In genomic region chr7:5424689-5425506, GRCh38 we compare ENCODE assay signal across 8 cellular contexts. TPM values are rescaled to one million over a fixed set of nuclear protein-coding genes. Genes with fewer than 3 reads are reported as not detected.
DNase-seq lines count a peak whose midpoint lies in the region; FAIRE-seq and TF ChIP-seq lines count a peak whose summit lies in the region.

No MANE protein-coding gene starts in this region.

- H3K4me3 ChIP-seq in AG04450 (ENCODE audit: low read depth, low read length) (peak overlapping the region; percentile 86), Peyer's patch (peak overlapping the region; percentile 64 to 88 (median 70)), coronary artery (peak overlapping the region; percentile 96), lower leg skin (ENCODE audit: low read depth, poor library complexity, severe bottlenecking) (peak overlapping the region; percentile 88)

- in situ Hi-C loops in GM13976 (cut with MboI; ENCODE audit: low sequenced_read_pairs, unreplicated experiment) (no loop called here), GM13977 (cut with MboI; ENCODE audit: low pct_unique_long_range_greater_than_20kb, low sequenced_read_pairs, unreplicated experiment) (no loop called here)

- POLR2A ChIA-PET in AG04450 (lab: Yijun Ruan, JAX): interaction anchor here (0.6 to 1.5 kb wide), 8 partner anchors 7 to 354 kb away, joined by 3 to 12 read pairs (median 4); no protein-coding TSS in a partner anchor

- H3K4me1 ChIP-seq in Peyer's patch: peaks cover 0 to 66% (median 19%) of the 10 kb centered on the region in 4 donors

- H3K9me3 ChIP-seq in AG04450 (ENCODE audit: control insufficient read depth, insufficient read depth, low read length) (peaks cover 3% of the 10 kb centered on the region; the same call in 1 of the 2 replicates), Peyer's patch (no peaks in the 10 kb centered on the region)

- CTCF ChIA-PET in AG04450 (lab: Charles Lee): interaction anchor here (0.8 kb wide), 1 partner anchor 59 kb away, joined by 4 read pairs; no protein-coding TSS in a partner anchor

- intact Hi-C loops in lower leg skin (cut with DNase I; ENCODE audit: low total_unique reads): no loop called here

- no peak for FAIRE-seq in D721Med (lab: Jason Lieb, UNC)

- H3K27ac ChIP-seq in AG04450 (ENCODE audit: low read depth, low read length) (peak overlapping the region; percentile 97), Peyer's patch (peak overlapping the region; percentile 80 to 98 (median 96)), coronary artery (peak overlapping the region; percentile 96 to 100)

- TF ChIP-seq POLR2A in Peyer's patch (IDR thresholded peaks at IDR 0.05) (peak; percentile 41 to 66), lower leg skin (IDR thresholded peaks at IDR 0.05) (no peak)

- TF ChIP-seq CTCF in AG04450 (IDR thresholded peaks at IDR 0.05; ENCODE audit: low read depth, low read length) (no peak), GM13976 (IDR thresholded peaks at IDR 0.05; ENCODE audit: borderline replicate concordance, control extremely low read depth, extremely low read depth, insufficient read depth, missing control alignments) (no peak), Peyer's patch (IDR thresholded peaks at IDR 0.05) (no peak), coronary artery (IDR thresholded peaks at IDR 0.05) (no peak), lower leg skin (IDR thresholded peaks at IDR 0.05) (no peak), GM13977 (IDR thresholded peaks at IDR 0.05; ENCODE audit: extremely low read depth, insufficient read depth, missing control alignments) (no peak), D721Med (IDR thresholded peaks at IDR 0.05; ENCODE audit: insufficient read depth, missing control alignments) (no peak)

- no peaks in the 10 kb centered on the region for H3K36me3 ChIP-seq in Peyer's patch

- H3K27me3 ChIP-seq in AG04450 (ENCODE audit: control insufficient read depth, insufficient read depth, low read length) (no peaks in the 10 kb centered on the region), Peyer's patch (no peaks in the 10 kb centered on the region)

- no peak for DNase-seq in AG04450 (ENCODE audit: low read depth, low spot score)
- peak; percentile 37 for DNase-seq in GM13976 (ENCODE audit: low spot score)
- DNase-seq in Peyer's patch: peak in 2 of 3 donors; percentile 74 to 76
- no peak for DNase-seq in coronary artery (ENCODE audit: low spot score)
- peak; percentile 45 to 92 for DNase-seq in lower leg skin (ENCODE audit: low spot score in 2 of 2)
- DNase-seq in superior temporal gyrus (ENCODE audit: extremely low spot score): peak; percentile 68
- no peak for DNase-seq in GM13977 (ENCODE audit: low spot score)
- DNase-seq in D721Med (ENCODE audit: insufficient read length, low spot score): no peak

- 0% methylated on average over 51 to 53 of the region's 55 CpGs for WGBS in lower leg skin, 2 donors

RNA-seq across cellular contexts. Expression of gene TNRC18, which starts 1.3 kb away (rescaled TPM):
- 13.4 and 15.6 TPM in 2 replicates for polyA plus RNA-seq in AG04450 (2011; rRNA removed)
- 46.9 and 47.3 TPM in 2 replicates for polyA minus RNA-seq in AG04450 (2011; rRNA and poly(A)+ RNA removed)
- 100 to 1,000 TPM; 112 to 325 (median 211) TPM for total RNA-seq in Peyer's patch
- total RNA-seq in lower leg skin: 100 to 1,000 TPM in 1 of 4 donors, 10 to 100 TPM in 3; 79.9 to 160 (median 91.3) TPM

Comparison
In these comparisons a context has a peak if more than half of its experiments do, and no peak if none do; other contexts are left out.
1. DNase-seq: peak in GM13976 (single experiment), Peyer's patch (2 of 3), lower leg skin (2 of 2) and superior temporal gyrus (single experiment); none in AG04450 (single experiment), coronary artery (single experiment), GM13977 (single experiment) and D721Med (single experiment).
2. POLR2A ChIP-seq: peak in Peyer's patch (2 of 2); none in lower leg skin (0 of 2).
3. Peak in every context shown above with its lines, with median percentiles within 50 percentile points of each other: H3K27ac ChIP-seq and H3K4me3 ChIP-seq.